ENCODE assay signal across 12 cellular contexts in the genomic region with DNA sequence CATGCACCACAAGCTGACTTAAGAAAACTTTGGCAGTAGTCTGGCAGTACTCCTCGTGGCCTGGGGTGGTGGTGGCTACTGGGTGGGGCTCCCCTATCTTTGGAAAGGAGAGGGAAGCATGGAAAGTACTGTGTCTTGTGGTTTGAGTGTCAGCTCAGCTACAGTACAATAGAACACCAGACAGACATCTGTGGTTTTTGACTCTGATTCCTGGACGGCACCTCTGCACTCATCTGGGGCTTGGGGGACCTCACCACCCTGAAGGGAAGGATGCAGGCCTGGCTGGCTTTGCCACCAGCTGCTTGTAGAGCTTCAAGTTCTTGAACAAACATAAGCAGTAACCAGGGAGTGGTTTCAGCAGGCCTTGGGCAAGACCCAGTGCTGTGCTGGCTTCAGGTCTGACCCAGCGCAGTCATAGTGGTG. TPM values are rescaled to one million over a fixed set of nuclear protein-coding genes. Genes with fewer than 3 reads are reported as not detected.
DNase-seq lines count a peak whose midpoint lies in the region; ATAC-seq and TF ChIP-seq lines count a peak whose summit lies in the region.
"Had no signal": no experiment of that assay in that cellular context is flagged by ENCODE, and none has a peak within 500 bp of the region (broad histone marks: within the 10 kb centered on the region; RNA-seq: fewer than 3 reads in every experiment).

No MANE protein-coding gene starts in this region.

- H3K79me1 ChIP-seq in mesenchymal stem cell (replicated peaks; ENCODE audit: low read length, poor library complexity, severe bottlenecking): no peaks in the 10 kb centered on the region

- peak overlapping the region in 1 of 2 experiments; percentile 55 for H3K18ac ChIP-seq in mesenchymal stem cell (ENCODE audit: low read depth in 1 of 2, low read length in 2 of 2)

- peaks cover 5% of the 10 kb centered on the region for H3K4me1 ChIP-seq in mesenchymal stem cell (ENCODE audit: control insufficient read depth, insufficient read depth, low read depth, low read length)
- H3K4me1 ChIP-seq in sigmoid colon: peaks cover 0 to 7% (median 4%) of the 10 kb centered on the region in 4 donors

- H4K91ac ChIP-seq in mesenchymal stem cell (ENCODE audit: low read length): no peak overlapping the region

- H3K4me2 ChIP-seq in mesenchymal stem cell (ENCODE audit: low read length, poor library complexity, severe bottlenecking): no peak overlapping the region

- TF ChIP-seq POLR2A in sigmoid colon (IDR thresholded peaks at IDR 0.05): no peak

- H3K14ac ChIP-seq in mesenchymal stem cell (ENCODE audit: low read length in 2 of 2): peak overlapping the region in 1 of 2 experiments; percentile 39

- H3K27me3 ChIP-seq in mesenchymal stem cell (ENCODE audit: control insufficient read depth in 1 of 2, insufficient read depth in 1 of 2, low read length in 2 of 2) (no peaks in the 10 kb centered on the region), sigmoid colon (no peaks in the 10 kb centered on the region)
- H3K27me3 ChIP-seq: ovary had no signal

- no peak for TF ChIP-seq CTCF in sigmoid colon (IDR thresholded peaks at IDR 0.05)

- intact Hi-C loops in sigmoid colon (cut with DNase I): no loop called here

- H2BK15ac ChIP-seq in mesenchymal stem cell (ENCODE audit: low read depth, poor library complexity, severe bottlenecking): no peak overlapping the region

- peak overlapping the region in 1 of 2 experiments; percentile 6 for H2BK12ac ChIP-seq in mesenchymal stem cell (ENCODE audit: low read length in 2 of 2)

- no peak overlapping the region for H3K4ac ChIP-seq in mesenchymal stem cell (ENCODE audit: low read depth in 1 of 2, low read length in 2 of 2)

- H4K8ac ChIP-seq in mesenchymal stem cell (ENCODE audit: low read length): no peak overlapping the region

- no peak overlapping the region for H2AFZ ChIP-seq in mesenchymal stem cell (ENCODE audit: low read depth, low read length)

- H3K36me3 ChIP-seq in mesenchymal stem cell (ENCODE audit: control insufficient read depth in 1 of 2, insufficient read depth in 2 of 2, low read depth in 1 of 2, low read length in 2 of 2) (no peaks in the 10 kb centered on the region), sigmoid colon (no peaks in the 10 kb centered on the region)
- H3K36me3 ChIP-seq: ovary had no signal

- no peak overlapping the region for H3K23ac ChIP-seq in mesenchymal stem cell (ENCODE audit: low read length in 2 of 2)

- no peak overlapping the region for H3K9ac ChIP-seq in mesenchymal stem cell (ENCODE audit: low read length)

- ATAC-seq in GM21447 (IDR thresholded peaks at IDR 0.05; ENCODE audit: unreplicated experiment): no peak
- no peak for ATAC-seq in HG02970 (IDR thresholded peaks at IDR 0.05; ENCODE audit: low FRiP score, unreplicated experiment)

- no peak overlapping the region for H2BK5ac ChIP-seq in mesenchymal stem cell (ENCODE audit: low read depth, low read length, poor library complexity, severe bottlenecking)

- DNase-seq in CD1c-positive myeloid dendritic cell (ENCODE audit: extremely low spot score): peak; percentile 24
- peak; percentile 51 for DNase-seq in Jurkat, Clone E6-1 (ENCODE audit: low read depth, low spot score)
- DNase-seq in activated T-cell treated with anti-CD3 and anti-CD28 coated beads, Interleukin-2, amount 50 U/mL, for 48 hours: peak; percentile 45 to 48
- peak; percentile 49 for DNase-seq in mesenchymal stem cell
- no peak for DNase-seq in sigmoid colon
- no peak for DNase-seq in NOMO-1 treated with dmso at 0.1 percent for 144 hours (lab: John Stamatoyannopoulos, UW; ENCODE audit: unreplicated experiment)
- DNase-seq: HFFc6, immature natural killer cell, NCI-H446 treated with DMSO at 0.1 percent for 48 hours, ovary had no signal

- 91% methylated on average over 3 of the region's 3 CpGs for WGBS in mesenchymal stem cell
- WGBS in sigmoid colon, 2 donors: 53 to 58% methylated on average over 3 of the region's 3 CpGs

- no peak overlapping the region for H2AK5ac ChIP-seq in mesenchymal stem cell (ENCODE audit: low read length, severe bottlenecking)

- TF ChIP-seq EP300 in sigmoid colon (IDR thresholded peaks at IDR 0.05): no peak

- H3K9me3 ChIP-seq in mesenchymal stem cell (ENCODE audit: control insufficient read depth, low read length) (peaks cover 10% of the 10 kb centered on the region), sigmoid colon (no peaks in the 10 kb centered on the region)
- H3K9me3 ChIP-seq: ovary had no signal

- no peak overlapping the region for H3K27ac ChIP-seq in mesenchymal stem cell (ENCODE audit: low read length, poor library complexity, severe bottlenecking)
- no peak overlapping the region for H3K27ac ChIP-seq in sigmoid colon
- H3K27ac ChIP-seq: ovary had no signal

- no peak overlapping the region for H2BK120ac ChIP-seq in mesenchymal stem cell (ENCODE audit: low read depth, low read length)

- H3K4me3 ChIP-seq in Jurkat, Clone E6-1 (ENCODE audit: low read length): no peak overlapping the region
- H3K4me3 ChIP-seq in mesenchymal stem cell (ENCODE audit: insufficient read depth in 1 of 2, low read depth in 1 of 2, low read length in 2 of 2): no peak overlapping the region
- no peak overlapping the region for H3K4me3 ChIP-seq in sigmoid colon
- H3K4me3 ChIP-seq: ovary had no signal

RNA-seq across cellular contexts. Expression of gene TNFSF8, which starts 40.6 kb away (rescaled TPM):
- 0.76 TPM for polyA plus RNA-seq in Jurkat, Clone E6-1 (2012; ENCODE audit: insufficient read depth, insufficient read length)
- polyA plus RNA-seq in mesenchymal stem cell (2013, experiment 1 of 2): not detected
- not detected for polyA plus RNA-seq in mesenchymal stem cell (2013, experiment 2 of 2)
- 1 to 10 TPM; 1.4 to 3.0 (median 1.9) TPM for total RNA-seq in sigmoid colon
- polyA plus RNA-seq in sigmoid colon: 10 to 100 TPM in 1 of 3 donors, 1 to 10 TPM in 1, under 1 TPM in 1; 0.60 to 11.7 (median 1.4) TPM
- total RNA-seq: HFFc6 had no signal

Comparison
In these comparisons a context has a peak if more than half of its experiments do, and no peak if none do; other contexts are left out.
1. DNase-seq: peak in CD1c-positive myeloid dendritic cell (single experiment), Jurkat, Clone E6-1 (single experiment), activated T-cell treated with anti-CD3 and anti-CD28 coated beads, Interleukin-2, amount 50 U/mL, for 48 hours (2 of 2) and mesenchymal stem cell (single experiment); none in sigmoid colon (single experiment) and NOMO-1 treated with dmso at 0.1 percent for 144 hours (single experiment).